In genomic region chr6:76677017-76677416, GRCh38 we compare ENCODE assay signal across 21 cellular contexts.
"Had no signal": no experiment of that assay in that cellular context is flagged by ENCODE, and none has a peak within 500 bp of the region (broad histone marks: within the 10 kb centered on the region; RNA-seq: fewer than 3 reads in every experiment).

No MANE protein-coding gene starts in this region.

- H3K9me3 Mint-ChIP-seq: T-helper 1 cell treated with Interleukin-12 subunit alpha and Interleukin-12 subunit beta and Interleukin-4 antibody, amounts not matched to agents 30 μg/mL and 1 μg/mL, for 36 hours had no signal

- H3K4me1 Mint-ChIP-seq: IgD-negative memory B cell, T-cell had no signal

- H3K27me3 Mint-ChIP-seq: IgD-negative memory B cell, T-cell had no signal

- H3K27ac Mint-ChIP-seq: IgD-negative memory B cell; T-cell; T-helper 1 cell treated with Interleukin-12 subunit alpha and Interleukin-12 subunit beta and Interleukin-4 antibody, amounts not matched to agents 30 μg/mL and 1 μg/mL, for 36 hours had no signal

- H3K36me3 Mint-ChIP-seq: IgD-negative memory B cell, T-cell had no signal

- ATAC-seq: K562, Panc1, PC-3, T-cell had no signal

- H3K4me3 Mint-ChIP-seq: IgD-negative memory B cell; T-cell; T-helper 1 cell treated with Interleukin-12 subunit alpha and Interleukin-12 subunit beta and Interleukin-4 antibody, amounts not matched to agents 30 μg/mL and 1 μg/mL, for 36 hours had no signal

- DNase-seq: Kasumi-1, MM.1S, NCI-H1092 treated with DMSO at 0.1 percent for 48 hours, NCI-H1436 treated with DMSO at 0.1 percent for 48 hours, NCI-H1694, NCI-H1930, NCI-H2081, NCI-H2107, NCI-H2227 treated with DMSO at 0.1 percent for 48 hours, NCI-H524, NCI-H526 treated with DMSO at 0.1 percent for 48 hours, NCI-H748 treated with DMSO at 0.1 percent for 48 hours, PC-3, SHP77, SK-N-SH, SW 1271, T-cell had no signal
